29 cellular contexts compared by ENCODE assay signal in the genomic region with DNA sequence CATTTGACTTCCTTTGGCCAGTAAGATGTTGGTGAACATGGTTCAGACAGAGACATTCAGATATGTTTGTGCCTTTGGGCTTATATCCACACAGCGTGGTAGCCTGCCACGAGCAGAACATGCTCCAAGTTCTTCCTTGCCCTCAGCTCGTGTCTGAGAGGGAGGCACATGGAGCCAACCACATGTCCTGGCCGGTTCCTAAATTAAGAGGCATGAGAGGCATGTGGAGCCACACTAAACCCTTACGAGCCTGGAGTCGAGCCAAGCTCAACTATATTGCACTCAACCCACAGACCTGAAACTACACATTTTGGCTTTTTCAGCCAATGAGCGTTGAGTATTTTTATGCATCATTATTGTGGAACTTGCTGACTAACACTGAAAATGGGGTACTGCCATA.
DNase-seq lines count a peak whose midpoint lies in the region; ATAC-seq, FAIRE-seq and TF ChIP-seq lines count a peak whose summit lies in the region.
"Had no signal": no experiment of that assay in that cellular context is flagged by ENCODE, and none has a peak within 500 bp of the region (broad histone marks: within the 10 kb centered on the region; RNA-seq: fewer than 3 reads in every experiment).

No MANE protein-coding gene starts in this region.

- H3K36me3 ChIP-seq in H1 (ENCODE audit: control insufficient read depth in 2 of 4, insufficient read depth in 4 of 4, low read length in 3 of 4) = no peaks in the 10 kb centered on the region
- H3K36me3 ChIP-seq: BLaER1, gastroesophageal sphincter, left lung, thyroid gland had no signal

- DNase-seq in left ventricle myocardium superior = no peak
- DNase-seq in Right ventricle myocardium inferior (ENCODE audit: missing footprints) = no peak
- peak; percentile 39 for DNase-seq in M059J (ENCODE audit: low read depth)
- DNase-seq in H1 (ENCODE audit: low read depth in 1 of 2, low spot score in 2 of 2) = no peak
- no peak for DNase-seq in urothelium cell line (ENCODE audit: low spot score)
- DNase-seq in RWPE1 (ENCODE audit: low spot score) = no peak
- DNase-seq in NCI-H1436 (lab: John Stamatoyannopoulos, UW) = no peak
- DNase-seq: activated CD8-positive, alpha-beta memory T cell treated with anti-CD3 and anti-CD28 coated beads, Interleukin-2, amount 50 U/mL, for 48 hours; activated CD8-positive, alpha-beta T cell treated with anti-CD3 and anti-CD28 coated beads for 36 hours; activated naive CD4-positive, alpha-beta T cell treated with anti-CD3 and anti-CD28 coated beads, Interleukin-2, amount 50 U/mL, for 16 hours; body of pancreas; cerebellar nuclear complex; COR-L47; GM23248; left lung; NCI-H1092 treated with DMSO at 0.1 percent for 48 hours; NCI-H187; NCI-H2171 treated with DMSO at 0.1 percent for 48 hours; NCI-H510A; OCI-M1; retina; SHP77; stimulated activated CD4-positive, alpha-beta T cell treated with anti-CD3 and anti-CD28 coated beads, Interleukin-2, amount 100 ng/mL, for 24 hours; thyroid gland had no signal

- H4K5ac ChIP-seq in H1 (ENCODE audit: insufficient read length, low read depth, low read length) = no peak overlapping the region

- TF ChIP-seq EP300 in H1 (IDR thresholded peaks at IDR 0.05; ENCODE audit: borderline replicate concordance in 1 of 2, low read depth in 2 of 2, low read length in 2 of 2) = no peak

- H3K27me3 ChIP-seq in H1 (replicated peaks in 1 of 4; ENCODE audit: control insufficient read depth in 3 of 4, extremely low read depth in 1 of 4, insufficient read depth in 3 of 4, low read length in 3 of 4) = no peaks in the 10 kb centered on the region
- H3K27me3 ChIP-seq: BLaER1, body of pancreas, dorsolateral prefrontal cortex, left lung, thyroid gland had no signal

- H2AFZ ChIP-seq in H1 (ENCODE audit: low read length) = no peak overlapping the region; the same call in 1 of the 2 replicates
- H2AFZ ChIP-seq: GM23248, parathyroid adenoma had no signal

- no peak overlapping the region for H2AK5ac ChIP-seq in H1 (ENCODE audit: low read depth, low read length)

- no peak for TF ChIP-seq POLR2A in H1 (IDR thresholded peaks at IDR 0.05; ENCODE audit: control extremely low read depth in 1 of 2, low read depth in 2 of 2, low read length in 2 of 2)

- H2BK20ac ChIP-seq in H1 (ENCODE audit: low read length) = peak overlapping the region; percentile 15; the same call in 1 of the 2 replicates

- H2BK120ac ChIP-seq in H1 (replicated peaks; ENCODE audit: low read depth, low read length) = no peak overlapping the region

- H3K4me1 ChIP-seq in H1 (replicated peaks in 1 of 4; ENCODE audit: control insufficient read depth in 3 of 4, insufficient read depth in 4 of 4, low read length in 3 of 4) = peaks cover 0 to 2% (median 0%) of the 10 kb centered on the region in 4 experiments; a peak in 1 of 7 replicates
- H3K4me1 ChIP-seq: BLaER1, gastroesophageal sphincter, left lung, parathyroid adenoma, thyroid gland had no signal

- H3K27ac ChIP-seq in H1 (ENCODE audit: low read depth, low read length) = no peak overlapping the region
- H3K27ac ChIP-seq in RWPE1 = no peak overlapping the region
- H3K27ac ChIP-seq: BLaER1, dorsolateral prefrontal cortex, gastroesophageal sphincter, GM23248, left lung, parathyroid adenoma, thyroid gland had no signal

- POLR2A ChIA-PET in H1 (lab: Charles Lee; ENCODE audit: partially characterized antibody) (no interaction called here), RWPE1 (lab: Yijun Ruan, JAX; ENCODE audit: low non-redundant PET) (no interaction called here)

- no peak for TF ChIP-seq CTCF in H1 (IDR thresholded peaks at IDR 0.05; ENCODE audit: control extremely low read depth in 1 of 3, insufficient read depth in 1 of 3, low read depth in 1 of 3, low read length in 3 of 3)
- TF ChIP-seq CTCF in RWPE1 (conservative IDR thresholded peaks at IDR 0.05; ENCODE audit: low read depth) = no peak

- H3K23me2 ChIP-seq in H1 (ENCODE audit: low read depth, low read length) = no peaks in the 10 kb centered on the region

- H3K79me2 ChIP-seq in H1 (ENCODE audit: control insufficient read depth in 1 of 2, insufficient read depth in 2 of 2, low read length in 2 of 2) = no peaks in the 10 kb centered on the region
- H3K79me2 ChIP-seq: parathyroid adenoma had no signal

- H3K9ac ChIP-seq in H1 (replicated peaks in 1 of 4; ENCODE audit: extremely low read depth in 1 of 4, low read depth in 3 of 4, low read length in 3 of 4) = no peak overlapping the region
- H3K9ac ChIP-seq: BLaER1, GM23248, parathyroid adenoma had no signal

- FAIRE-seq in H1 (lab: Jason Lieb, UNC) = no peak
- peak; percentile 23 for FAIRE-seq in urothelium cell line (lab: Jason Lieb, UNC)
- FAIRE-seq: G401.6 had no signal

- CTCF ChIA-PET in H1 (lab: Charles Lee; ENCODE audit: partially characterized antibody) = interaction anchor here (0.6 to 1.4 kb wide), 3 partner anchors 12 to 583 kb away, joined by 3 to 8 read pairs (median 3); no protein-coding TSS in a partner anchor
- CTCF ChIA-PET in RWPE1 (lab: Yijun Ruan, JAX) = interaction anchor here (0.6 to 1.5 kb wide), 3 partner anchors 11 to 270 kb away, joined by 3 read pairs; no protein-coding TSS in a partner anchor

- H3K79me1 ChIP-seq in H1 (ENCODE audit: low read depth, low read length) = no peaks in the 10 kb centered on the region

- H4K8ac ChIP-seq in H1 (ENCODE audit: extremely low read depth, insufficient read depth, low read length) = no peak overlapping the region

- no peak overlapping the region for H4K91ac ChIP-seq in H1 (replicated peaks; ENCODE audit: insufficient read length, low read length)

- no peak overlapping the region for H2BK5ac ChIP-seq in H1 (ENCODE audit: low read depth, low read length)

- H3K23ac ChIP-seq in H1 (ENCODE audit: insufficient read length) = no peak overlapping the region

- peaks cover 0 to 4% of the 10 kb centered on the region in 2 experiments; a peak in 1 of 4 replicates for H3K9me3 ChIP-seq in H1 (ENCODE audit: insufficient read depth in 2 of 2, low read depth in 1 of 2, low read length in 1 of 2)
- H3K9me3 ChIP-seq: BLaER1, body of pancreas, gastroesophageal sphincter, left lung, thyroid gland had no signal

- ATAC-seq in left ventricle myocardium superior = peak; percentile 60
- no peak for ATAC-seq in Right ventricle myocardium inferior
- ATAC-seq: activated CD8-positive, alpha-beta T cell treated with anti-CD3 and anti-CD28 coated beads for 36 hours; body of pancreas; gastroesophageal sphincter; left lung had no signal

- no peak overlapping the region for H3K14ac ChIP-seq in H1 (ENCODE audit: insufficient read length)

- H3K4ac ChIP-seq in H1 (replicated peaks; ENCODE audit: insufficient read length, low read depth, low read length) = no peak overlapping the region

- no peak overlapping the region for H3K4me3 ChIP-seq in H1 (ENCODE audit: extremely low read depth in 1 of 4, insufficient read depth in 2 of 4, low read depth in 3 of 4, low read length in 4 of 4)
- H3K4me3 ChIP-seq: BLaER1, body of pancreas, dorsolateral prefrontal cortex, gastroesophageal sphincter, GM23248, left lung, thyroid gland had no signal

- H3K18ac ChIP-seq in H1 (ENCODE audit: extremely low read depth, low read length) = no peak overlapping the region

- no peak overlapping the region for H3K4me2 ChIP-seq in H1 (ENCODE audit: insufficient read depth in 1 of 2, low read depth in 2 of 2, low read length in 2 of 2)
- H3K4me2 ChIP-seq: BLaER1 had no signal

- intact Hi-C loops in left ventricle myocardium superior (cut with micrococcal nuclease) = no loop called here
- intact Hi-C loops in Right ventricle myocardium inferior (cut with DNase I) = no loop called here

- no peak for TF ChIP-seq RAD21 in H1 (IDR thresholded peaks at IDR 0.05 in 1 of 2, conservative IDR thresholded peaks at IDR 0.05 in 1 of 2; ENCODE audit: low read depth in 2 of 2, low read length in 2 of 2)

- H4K20me1 ChIP-seq in H1 (replicated peaks in 1 of 2; ENCODE audit: control insufficient read depth in 1 of 2, insufficient read depth in 2 of 2, low read length in 2 of 2) = no peaks in the 10 kb centered on the region
- H4K20me1 ChIP-seq: BLaER1 had no signal

- H3K56ac ChIP-seq in H1 (replicated peaks; ENCODE audit: insufficient read length, low read depth, low read length) = no peak overlapping the region

- 91% methylated on average over 7 of the region's 7 CpGs; no CpG with 5 or more reads in 1 of the 2 experiments for WGBS in H1 (ENCODE audit: extremely low coverage in 1 of 2, insufficient coverage in 1 of 2, insufficient read length in 1 of 2, insufficient replicate concordance in 2 of 2, low coverage in 1 of 2, low lambda C conversion rate in 2 of 2, missing lambda C conversion rate in 1 of 2), 2 experiments

- no peak overlapping the region for H2BK12ac ChIP-seq in H1 (ENCODE audit: low read depth, low read length)

- no peak overlapping the region for H2BK15ac ChIP-seq in H1 (ENCODE audit: low read length)

TF ChIP-seq in H1, 55 proteins besides CTCF, POLR2A, EP300 and RAD21:
- TF ChIP-seq SAP30 (IDR thresholded peaks at IDR 0.05; ENCODE audit: insufficient read depth, insufficient replicate concordance, low read length) = no peak
- TF ChIP-seq TAF1 (IDR thresholded peaks at IDR 0.05; ENCODE audit: low read depth, low read length) = no peak
- TF ChIP-seq KDM5A (IDR thresholded peaks at IDR 0.05; ENCODE audit: low read length) = no peak
- TF ChIP-seq EZH2 (IDR thresholded peaks at IDR 0.05; ENCODE audit: low read depth, low read length, severe bottlenecking) = no peak
- no peak for TF ChIP-seq BCL11A (IDR thresholded peaks at IDR 0.05; ENCODE audit: low read depth in 2 of 2, low read length in 2 of 2)
- TF ChIP-seq NRF1 (IDR thresholded peaks at IDR 0.05; ENCODE audit: low read depth, low read length) = no peak
- TF ChIP-seq BACH1 (IDR thresholded peaks at IDR 0.05; ENCODE audit: low read length) = no peak
- no peak for TF ChIP-seq SIRT6 (IDR thresholded peaks at IDR 0.05; ENCODE audit: low read length)
- TF ChIP-seq JUND (IDR thresholded peaks at IDR 0.05; ENCODE audit: low read length) = no peak
- no peak for TF ChIP-seq RBBP5 (IDR thresholded peaks at IDR 0.05; ENCODE audit: borderline replicate concordance, low read depth, low read length)
